23 cellular contexts compared by ENCODE assay signal in genomic region chr4:176451441-176451840, GRCh38.
DNase-seq lines count a peak whose midpoint lies in the region; ATAC-seq lines count a peak whose summit lies in the region.
"Had no signal": no experiment of that assay in that cellular context is flagged by ENCODE, and none has a peak within 500 bp of the region (broad histone marks: within the 10 kb centered on the region; RNA-seq: fewer than 3 reads in every experiment).

No MANE protein-coding gene starts in this region.

- DNase-seq in NCI-H146 treated with DMSO at 0.1 percent for 48 hours (lab: John Stamatoyannopoulos, UW; ENCODE audit: unreplicated experiment) (peak; percentile 13), posterior cingulate gyrus (peak in 8 of 10 donors; percentile 25 to 94 (median 60)), COLO829 (ENCODE audit: low spot score) (no peak), AG20443 (ENCODE audit: low spot score) (no peak)
- DNase-seq: activated CD4-positive, alpha-beta T cell treated with anti-CD3 and anti-CD28 coated beads, Interleukin-2, amount 10 ng/mL, durations not matched to agents 24 days and 14 days; activated CD8-positive, alpha-beta memory T cell treated with anti-CD3 and anti-CD28 coated beads, Interleukin-2, amount 10 ng/mL, durations not matched to agents 7 days and 5 days; activated naive CD4-positive, alpha-beta T cell treated with anti-CD3 and anti-CD28 coated beads for 36 hours; activated T-cell treated with anti-CD3 and anti-CD28 coated beads, Interleukin-2, amount 50 U/mL, for 72 hours; amniotic stem cell; CD4-positive, alpha-beta memory T cell; DMS153; IMR-90; mesendoderm; naive B cell; NCI-H1436; NCI-H226; stimulated activated CD8-positive, alpha-beta memory T cell treated with anti-CD3 and anti-CD28 coated beads, Interleukin-4, amount 100 ng/mL, for 48 hours; stomach had no signal

- H3K27ac ChIP-seq in angular gyrus (ENCODE audit: low read depth, low read length) (peak overlapping the region; percentile 27), layer of hippocampus (ENCODE audit: low read depth, low read length) (peak overlapping the region; percentile 23)
- H3K27ac ChIP-seq: cardiac muscle cell, stomach, VCaP had no signal

- intact Hi-C loops in posterior cingulate gyrus (cut with DNase I): no loop called here

- H3K27me3 ChIP-seq in layer of hippocampus (ENCODE audit: control insufficient read depth, insufficient read depth, low read length): no peaks in the 10 kb centered on the region
- H3K27me3 ChIP-seq: cardiac muscle cell, stomach had no signal

- ATAC-seq in activated CD4-positive, CD25-positive, alpha-beta regulatory T cell treated with anti-CD3 and anti-CD28 coated beads, Interleukin-2, amount 50 U/mL, for 24 hours: no peak
- ATAC-seq: activated CD8-positive, alpha-beta memory T cell treated with anti-CD3 and anti-CD28 coated beads, Interleukin-2, amount 10 ng/mL, durations not matched to agents 7 days and 5 days; activated T-cell treated with anti-CD3 and anti-CD28 coated beads, Interleukin-2, amount 50 U/mL, for 72 hours had no signal

Comparison
In these comparisons a context has a peak if more than half of its experiments do, and no peak if none do; other contexts are left out.
1. DNase-seq: peak in NCI-H146 treated with DMSO at 0.1 percent for 48 hours (single experiment) and posterior cingulate gyrus (8 of 10); none in COLO829 (single experiment) and AG20443 (single experiment).